ENCODE assay signal across 18 cellular contexts in genomic region chr9:123807241-123807640, GRCh38.
"Had no signal": no experiment of that assay in that cellular context is flagged by ENCODE, and none has a peak within 500 bp of the region (broad histone marks: within the 10 kb centered on the region; RNA-seq: fewer than 3 reads in every experiment).

No MANE protein-coding gene starts in this region.

- DNase-seq: activated CD4-positive, alpha-beta T cell treated with anti-CD3 and anti-CD28 coated beads, Interleukin-2, amount 10 ng/mL, durations not matched to agents 24 days and 14 days; activated CD8-positive, alpha-beta T cell treated with anti-CD3 and anti-CD28 coated beads for 36 hours; activated naive CD4-positive, alpha-beta T cell treated with anti-CD3 and anti-CD28 coated beads for 36 hours; activated naive CD8-positive, alpha-beta T cell treated with anti-CD3 and anti-CD28 coated beads, Interleukin-2, amount 50 U/mL, for 24 hours; activated T-cell treated with anti-CD3 and anti-CD28 coated beads, Interleukin-2, amount 50 U/mL, for 24 hours; aorta; dermis blood vessel endothelial cell; effector memory CD4-positive, alpha-beta T cell; heart right ventricle; left ventricle myocardium superior; occipital lobe; posterior cingulate gyrus; stimulated activated naive B cell treated with anti-CD40 and anti-IgM and Interleukin-4, amounts not matched to agents 10 μg/mL and 1 μg/mL and 100 μg/mL, for 72 hours; T-helper 1 cell; T-helper 9 cell; upper lobe of left lung had no signal

- H3K4me3 ChIP-seq: breast epithelium, heart right ventricle, thoracic aorta, upper lobe of left lung had no signal

- ATAC-seq: activated CD8-positive, alpha-beta T cell treated with anti-CD3 and anti-CD28 coated beads for 36 hours; activated naive CD8-positive, alpha-beta T cell treated with anti-CD3 and anti-CD28 coated beads, Interleukin-2, amount 50 U/mL, for 24 hours; heart right ventricle; left ventricle myocardium superior; stimulated activated naive B cell treated with anti-CD40 and anti-IgM and Interleukin-4, amounts not matched to agents 10 μg/mL and 1 μg/mL and 100 μg/mL, for 72 hours had no signal

- H3K27ac ChIP-seq: breast epithelium, heart right ventricle, thoracic aorta, upper lobe of left lung had no signal
